8 cellular contexts compared by ENCODE assay signal in the genomic region with DNA sequence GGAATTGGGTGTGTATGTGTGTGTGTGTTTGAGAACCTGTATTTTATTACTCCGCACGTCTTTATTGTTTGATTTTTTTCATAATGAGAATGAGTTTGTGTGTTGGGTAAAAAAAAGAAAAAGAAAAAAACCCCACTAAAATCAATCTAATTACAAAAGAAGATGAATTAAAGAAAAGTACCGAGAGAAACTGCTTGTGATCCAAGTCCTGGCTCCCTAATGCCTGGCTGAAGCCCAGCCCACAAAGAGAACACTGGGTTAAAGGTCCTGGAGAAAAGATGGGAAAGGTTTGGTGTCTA. TPM values are rescaled to one million over a fixed set of nuclear protein-coding genes. Genes with fewer than 3 reads are reported as not detected.
A peak's percentile ranks its signal among the peaks of the same experiment; 100 is the strongest.
DNase-seq lines count a peak whose midpoint lies in the region; ATAC-seq and TF ChIP-seq lines count a peak whose summit lies in the region.

No MANE protein-coding gene starts in this region.

- TF ChIP-seq CTCF in astrocyte of the spinal cord (IDR thresholded peaks at IDR 0.05; ENCODE audit: low read depth, low read length) (no peak), liver (IDR thresholded peaks at IDR 0.05; ENCODE audit: low read depth, low read length, missing input control) (no peak), testis (IDR thresholded peaks at IDR 0.05) (no peak)
- TF ChIP-seq CTCF in CD4-positive, alpha-beta T cell (IDR thresholded peaks at IDR 0.05), result no peak

- no peak for TF ChIP-seq RAD21 in liver (IDR thresholded peaks at IDR 0.05)

- H3K27me3 ChIP-seq in liver (ENCODE audit: control insufficient read depth in 4 of 4, insufficient read depth in 4 of 4, low read length in 3 of 4), result no peaks in the 10 kb centered on the region
- H3K27me3 ChIP-seq in testis, result no peaks in the 10 kb centered on the region
- H3K27me3 ChIP-seq in CD4-positive, alpha-beta T cell (ENCODE audit: control insufficient read depth, insufficient read depth, low read length), result peaks cover 20% of the 10 kb centered on the region

- H3K36me3 ChIP-seq in liver (ENCODE audit: control insufficient read depth in 4 of 4, insufficient read depth in 3 of 4, low read depth in 1 of 4, low read length in 3 of 4), result peaks cover 0 to 14% (median 5%) of the 10 kb centered on the region in 4 donors
- no peaks in the 10 kb centered on the region for H3K36me3 ChIP-seq in testis (ENCODE audit: low read depth, missing control alignments)

- intact Hi-C loops in testis (cut with DNase I; ENCODE audit: low total_unique reads), result no loop called here
- intact Hi-C loops in CD4-positive, alpha-beta T cell (cut with DNase I, micrococcal nuclease), result loop anchor here in 1 of 2 experiments (10.0 kb wide), 1 partner anchor 1139 kb away; a partner anchor contains a TSS

- no peak for DNase-seq in T-helper 1 cell
- no peak for DNase-seq in astrocyte of the spinal cord (ENCODE audit: low read depth, low spot score)
- DNase-seq in testis, result no peak
- no peak for DNase-seq in COR-L47 (lab: John Stamatoyannopoulos, UW)
- DNase-seq in CD4-positive, alpha-beta T cell, result no peak

- POLR2A ChIA-PET in CD4-positive, alpha-beta T cell (lab: Charles Lee), result interaction anchor here (10.5 kb wide), 1 partner anchor 15 kb away, joined by 455 read pairs; a partner anchor contains a TSS

- no peaks in the 10 kb centered on the region for H3K9me3 ChIP-seq in liver (ENCODE audit: control insufficient read depth in 4 of 4, low read length in 3 of 4)
- no peaks in the 10 kb centered on the region for H3K9me3 ChIP-seq in testis
- no peaks in the 10 kb centered on the region for H3K9me3 ChIP-seq in CD4-positive, alpha-beta T cell (ENCODE audit: control insufficient read depth, low read length)

- in situ Hi-C loops in astrocyte of the spinal cord (cut with HindIII; ENCODE audit: low sequenced_read_pairs), result no loop called here

- CTCF ChIA-PET in CD4-positive, alpha-beta T cell (lab: Charles Lee), result no interaction called here

- H3K9ac ChIP-seq in liver (ENCODE audit: low read depth in 1 of 2, low read length in 2 of 2), result peak overlapping the region; percentile 61 to 85

- TF ChIP-seq POLR2A in testis (IDR thresholded peaks at IDR 0.05), result no peak

- 28% methylated on average over 3 of the region's 3 CpGs for WGBS in liver
- 29 to 33% methylated on average over 3 of the region's 3 CpGs for WGBS in testis, 2 donors

- H3K4me3 ChIP-seq in astrocyte of the spinal cord (ENCODE audit: low read depth, low read length), result peak overlapping the region; percentile 95
- peak overlapping the region; percentile 21 to 75 (median 70) for H3K4me3 ChIP-seq in liver (ENCODE audit: low read depth in 1 of 3, low read length in 3 of 3)
- peak overlapping the region; percentile 59 to 90 for H3K4me3 ChIP-seq in testis

- peaks cover 3% of the 10 kb centered on the region for H3K36me3 Mint-ChIP-seq in T-helper 1 cell treated with Interleukin-12 subunit alpha and Interleukin-12 subunit beta and Interleukin-4 antibody, amounts not matched to agents 30 μg/mL and 1 μg/mL, for 36 hours (ENCODE audit: low read depth)
- peaks cover 5% of the 10 kb centered on the region for H3K36me3 Mint-ChIP-seq in CD4-positive, alpha-beta T cell (ENCODE audit: low read depth)

- no peaks in the 10 kb centered on the region for H3K9me3 Mint-ChIP-seq in T-helper 1 cell treated with Interleukin-12 subunit alpha and Interleukin-12 subunit beta and Interleukin-4 antibody, amounts not matched to agents 30 μg/mL and 1 μg/mL, for 36 hours
- no peaks in the 10 kb centered on the region for H3K9me3 Mint-ChIP-seq in CD4-positive, alpha-beta T cell

- peaks cover 6% of the 10 kb centered on the region for H3K27me3 Mint-ChIP-seq in T-helper 1 cell treated with Interleukin-12 subunit alpha and Interleukin-12 subunit beta and Interleukin-4 antibody, amounts not matched to agents 30 μg/mL and 1 μg/mL, for 36 hours (ENCODE audit: low read depth)
- peaks cover 44% of the 10 kb centered on the region for H3K27me3 Mint-ChIP-seq in CD4-positive, alpha-beta T cell

- H3K4me1 ChIP-seq in liver (ENCODE audit: control insufficient read depth in 4 of 4, insufficient read depth in 4 of 4, low read length in 3 of 4), result peaks cover 15 to 43% (median 26%) of the 10 kb centered on the region in 4 donors
- peaks cover 47% of the 10 kb centered on the region for H3K4me1 ChIP-seq in testis

- H3K4me1 Mint-ChIP-seq in T-helper 1 cell treated with Interleukin-12 subunit alpha and Interleukin-12 subunit beta and Interleukin-4 antibody, amounts not matched to agents 30 μg/mL and 1 μg/mL, for 36 hours (ENCODE audit: low read depth), result peaks cover 21% of the 10 kb centered on the region
- peaks cover 14% of the 10 kb centered on the region for H3K4me1 Mint-ChIP-seq in CD4-positive, alpha-beta T cell (ENCODE audit: low read depth)

- H3K4me3 Mint-ChIP-seq in T-helper 1 cell treated with Interleukin-12 subunit alpha and Interleukin-12 subunit beta and Interleukin-4 antibody, amounts not matched to agents 30 μg/mL and 1 μg/mL, for 36 hours, result peak overlapping the region; percentile 4
- no peak overlapping the region for H3K4me3 Mint-ChIP-seq in CD4-positive, alpha-beta T cell

- no peak for ATAC-seq in GM19351 (IDR thresholded peaks at IDR 0.05; ENCODE audit: unreplicated experiment)
- ATAC-seq in CD4-positive, alpha-beta T cell (ENCODE audit: poor library complexity), result no peak

- no peak overlapping the region for H3K27ac Mint-ChIP-seq in T-helper 1 cell treated with Interleukin-12 subunit alpha and Interleukin-12 subunit beta and Interleukin-4 antibody, amounts not matched to agents 30 μg/mL and 1 μg/mL, for 36 hours
- no peak overlapping the region for H3K27ac Mint-ChIP-seq in CD4-positive, alpha-beta T cell

- H3K27ac ChIP-seq in liver (ENCODE audit: low read depth in 1 of 2, low read length in 2 of 2) (peak overlapping the region; percentile 84 to 93), testis (peak overlapping the region; percentile 90 to 91)
- no peak overlapping the region for H3K27ac ChIP-seq in CD4-positive, alpha-beta T cell (ENCODE audit: low read depth, low read length)

TF ChIP-seq in liver, 16 proteins besides CTCF, POLR2A, EP300 and RAD21:
- TF ChIP-seq, protein P1, sequence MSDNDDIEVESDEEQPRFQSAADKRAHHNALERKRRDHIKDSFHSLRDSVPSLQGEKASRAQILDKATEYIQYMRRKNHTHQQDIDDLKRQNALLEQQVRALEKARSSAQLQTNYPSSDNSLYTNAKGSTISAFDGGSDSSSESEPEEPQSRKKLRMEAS (IDR thresholded peaks at IDR 0.05), result no peak
- TF ChIP-seq, protein P2, sequence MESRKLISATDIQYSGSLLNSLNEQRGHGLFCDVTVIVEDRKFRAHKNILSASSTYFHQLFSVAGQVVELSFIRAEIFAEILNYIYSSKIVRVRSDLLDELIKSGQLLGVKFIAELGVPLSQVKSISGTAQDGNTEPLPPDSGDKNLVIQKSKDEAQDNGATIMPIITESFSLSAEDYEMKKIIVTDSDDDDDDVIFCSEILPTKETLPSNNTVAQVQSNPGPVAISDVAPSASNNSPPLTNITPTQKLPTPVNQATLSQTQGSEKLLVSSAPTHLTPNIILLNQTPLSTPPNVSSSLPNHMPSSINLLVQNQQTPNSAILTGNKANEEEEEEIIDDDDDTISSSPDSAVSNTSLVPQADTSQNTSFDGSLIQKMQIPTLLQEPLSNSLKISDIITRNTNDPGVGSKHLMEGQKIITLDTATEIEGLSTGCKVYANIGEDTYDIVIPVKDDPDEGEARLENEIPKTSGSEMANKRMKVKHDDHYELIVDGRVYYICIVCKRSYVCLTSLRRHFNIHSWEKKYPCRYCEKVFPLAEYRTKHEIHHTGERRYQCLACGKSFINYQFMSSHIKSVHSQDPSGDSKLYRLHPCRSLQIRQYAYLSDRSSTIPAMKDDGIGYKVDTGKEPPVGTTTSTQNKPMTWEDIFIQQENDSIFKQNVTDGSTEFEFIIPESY (IDR thresholded peaks at IDR 0.05), result no peak
- TF ChIP-seq JUND (IDR thresholded peaks at IDR 0.05) (no peak), NR2F2 (IDR thresholded peaks at IDR 0.05) (no peak)
- TF ChIP-seq, protein P3, sequence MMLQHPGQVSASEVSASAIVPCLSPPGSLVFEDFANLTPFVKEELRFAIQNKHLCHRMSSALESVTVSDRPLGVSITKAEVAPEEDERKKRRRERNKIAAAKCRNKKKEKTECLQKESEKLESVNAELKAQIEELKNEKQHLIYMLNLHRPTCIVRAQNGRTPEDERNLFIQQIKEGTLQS (IDR thresholded peaks at IDR 0.05), result no peak

RNA-seq across cellular contexts. Expression of a gene that starts 0.6 kb away (rescaled TPM):
- total RNA-seq in liver, result 10 to 100 TPM; 10.9 to 28.0 TPM
- 10 to 100 TPM in 1 of 2 donors, 1 to 10 TPM in 1; 4.7 to 14.5 TPM for polyA plus RNA-seq in liver
- total RNA-seq in testis, result 10 to 100 TPM; 78.0 to 85.1 TPM
- polyA plus RNA-seq in testis (ENCODE audit: insufficient read depth, low read depth, low replicate concordance), result 46.8 TPM
- total RNA-seq in CD4-positive, alpha-beta T cell, result 1 to 10 TPM; 2.3 to 3.7 TPM

RNA-seq across cellular contexts. Expression of a gene that starts 3.4 kb away (rescaled TPM):
- 1 to 10 TPM; 2.5 to 4.7 TPM for total RNA-seq in liver
- 1 to 10 TPM; 3.0 to 4.1 TPM for polyA plus RNA-seq in liver
- 10 to 100 TPM; 30.4 to 43.5 TPM for total RNA-seq in testis
- 39.2 TPM for polyA plus RNA-seq in testis (ENCODE audit: insufficient read depth, low read depth, low replicate concordance)
- 10 to 100 TPM; 51.0 to 53.8 TPM for total RNA-seq in CD4-positive, alpha-beta T cell

RNA-seq across cellular contexts. Expression of a gene that starts 15.2 kb away (rescaled TPM):
- total RNA-seq in liver, result 10 to 100 TPM; 54.0 to 59.6 TPM
- 10 to 100 TPM; 40.9 to 41.9 TPM for polyA plus RNA-seq in liver
- total RNA-seq in testis, result 100 to 1,000 TPM; 194 TPM
- polyA plus RNA-seq in testis (ENCODE audit: insufficient read depth, low read depth, low replicate concordance), result 222 TPM
- total RNA-seq in CD4-positive, alpha-beta T cell, result 100 to 1,000 TPM; 188 to 195 TPM

RNA-seq across cellular contexts. Expression of a gene that starts 20.1 kb away (rescaled TPM):
- total RNA-seq in liver, result 1 to 10 TPM; 3.4 to 3.5 TPM
- polyA plus RNA-seq in liver, result 1 to 10 TPM; 2.8 to 3.3 TPM
- total RNA-seq in testis, result 10 to 100 TPM; 31.7 to 37.7 TPM
- 71.6 TPM for polyA plus RNA-seq in testis (ENCODE audit: insufficient read depth, low read depth, low replicate concordance)
- total RNA-seq in CD4-positive, alpha-beta T cell, result 1 to 10 TPM; 2.0 to 2.8 TPM

RNA-seq across cellular contexts. Expression of a gene that starts 46.6 kb away (rescaled TPM):
- total RNA-seq in liver (10 to 100 TPM in 1 of 2 donors, 1 to 10 TPM in 1; 2.4 to 14.6 TPM), testis (10 to 100 TPM; 56.6 to 93.8 TPM)
- polyA plus RNA-seq in liver (1 to 10 TPM; 1.1 to 2.7 TPM), testis (ENCODE audit: insufficient read depth, low read depth, low replicate concordance) (37.3 TPM)
- 10 to 100 TPM; 19.5 to 21.1 TPM for total RNA-seq in CD4-positive, alpha-beta T cell

Comparison
In these comparisons a context has a peak if more than half of its experiments do, and no peak if none do; other contexts are left out.
1. RNA of a gene that starts 3.4 kb away (total RNA-seq): 51.0 to 53.8 TPM in CD4-positive, alpha-beta T cell and 30.4 to 43.5 TPM in testis; 2.5 to 4.7 TPM in liver; every median in the first group is over 4 times any median in the second.
2. Peak in every context shown above with its lines, with median percentiles within 50 percentile points of each other: H3K4me3 ChIP-seq.